ENCODE assay signal across 11 cellular contexts in the genomic region with DNA sequence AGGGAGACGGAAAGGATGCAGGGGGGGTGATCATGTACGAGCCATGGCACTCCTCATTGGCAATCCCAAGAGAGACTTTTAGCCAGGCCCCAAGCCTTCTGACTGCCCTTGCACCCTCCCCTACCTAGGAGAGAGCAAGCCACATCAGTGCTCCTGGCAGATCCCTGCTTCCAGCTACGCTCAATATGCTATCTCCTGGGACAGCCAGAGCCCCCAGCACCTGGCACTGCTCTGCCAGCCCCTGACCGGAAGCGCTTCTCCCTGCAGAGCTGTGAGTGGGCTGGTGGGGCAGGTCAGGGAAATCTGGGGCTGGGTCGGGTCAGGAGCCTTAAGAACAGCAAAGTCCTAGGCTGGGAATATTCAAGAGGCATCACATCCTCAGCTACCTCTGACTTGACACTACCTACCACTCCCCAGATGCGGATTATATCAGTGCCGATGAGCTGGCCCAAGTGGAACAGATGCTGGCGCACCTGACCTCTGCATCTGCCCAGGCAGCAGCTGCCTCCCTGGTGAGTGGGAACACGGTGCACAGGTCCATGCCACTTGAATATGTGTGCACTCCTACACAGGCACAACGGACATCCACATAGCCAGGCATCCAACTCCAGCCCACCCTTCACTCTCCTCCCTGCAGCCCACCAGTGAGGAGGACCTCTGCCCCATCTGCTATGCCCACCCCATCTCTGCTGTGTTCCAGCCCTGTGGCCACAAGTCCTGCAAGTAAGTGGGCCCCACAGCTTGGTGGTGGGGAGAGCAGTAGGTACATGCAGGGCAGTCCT. TPM values are rescaled to one million over a fixed set of nuclear protein-coding genes. Genes with fewer than 3 reads are reported as not detected.
DNase-seq lines count a peak whose midpoint lies in the region; ATAC-seq, FAIRE-seq and TF ChIP-seq lines count a peak whose summit lies in the region.
"Had no signal": no experiment of that assay in that cellular context is flagged by ENCODE, and none has a peak within 500 bp of the region (broad histone marks: within the 10 kb centered on the region; RNA-seq: fewer than 3 reads in every experiment).

No MANE protein-coding gene starts in this region.

- H3K27me3 ChIP-seq in K562 (ENCODE audit: control insufficient read depth in 2 of 2, insufficient read depth in 2 of 2, low read length in 2 of 2) (no peaks in the 10 kb centered on the region), neuronal stem cell (ENCODE audit: control insufficient read depth in 3 of 3, insufficient read depth in 3 of 3, low read depth in 1 of 3, low read length in 3 of 3) (no peaks in the 10 kb centered on the region), A673 (replicated peaks; ENCODE audit: insufficient read depth, low read depth, low read length, poor library complexity) (no peaks in the 10 kb centered on the region), PC-9 (ENCODE audit: insufficient read depth, low read depth) (no peaks in the 10 kb centered on the region)

- H3K9me3 Mint-ChIP-seq in CD14-positive monocyte: peaks cover 0 to 5% (median 0%) of the 10 kb centered on the region in 7 donors

- H2BK5ac ChIP-seq in neuronal stem cell (ENCODE audit: low read length): peak overlapping the region; percentile 66

- TF ChIP-seq CTCF in CD14-positive monocyte (IDR thresholded peaks at IDR 0.05): no peak
- no peak for TF ChIP-seq CTCF in K562 (IDR thresholded peaks at IDR 0.05 in 2 of 3, conservative IDR thresholded peaks at IDR 0.05 in 1 of 3; ENCODE audit: insufficient read depth in 2 of 3, low read depth in 1 of 3, low read length in 3 of 3)
- no peak for TF ChIP-seq CTCF in A673 (conservative IDR thresholded peaks at IDR 0.05; ENCODE audit: low read depth, low read length)
- TF ChIP-seq CTCF in PC-9 (conservative IDR thresholded peaks at IDR 0.05): no peak

- H3K27ac Mint-ChIP-seq in CD14-positive monocyte: peak overlapping the region in 5 of 7 donors; percentile 36 to 81 (median 57)

- H4K91ac ChIP-seq in neuronal stem cell (ENCODE audit: low read depth, low read length, poor library complexity): no peak overlapping the region

- 0 out of 2 replicates have a peak, but pooled peaks cover 3% of the 10 kb centered on the region for H4K20me1 ChIP-seq in K562 (replicated peaks; ENCODE audit: control insufficient read depth, insufficient read depth, low read length)
- H4K20me1 ChIP-seq in PC-9 (ENCODE audit: insufficient read depth): no peaks in the 10 kb centered on the region

- no peak for ATAC-seq in K562
- ATAC-seq: Panc1 had no signal

- H3K4me1 ChIP-seq in K562 (replicated peaks in 1 of 2; ENCODE audit: control insufficient read depth in 2 of 2, insufficient read depth in 2 of 2, low read length in 2 of 2): peaks cover 2 to 41% of the 10 kb centered on the region in 2 experiments; a peak in 4 of 5 replicates
- peaks cover 14 to 16% of the 10 kb centered on the region in 2 donors for H3K4me1 ChIP-seq in neuronal stem cell (ENCODE audit: control insufficient read depth in 2 of 2, insufficient read depth in 1 of 2, low read depth in 1 of 2, low read length in 2 of 2)
- no peaks in the 10 kb centered on the region for H3K4me1 ChIP-seq in A673 (ENCODE audit: insufficient read depth, low read length, poor library complexity, severe bottlenecking)
- H3K4me1 ChIP-seq in PC-9 (replicated peaks; ENCODE audit: insufficient read depth): peaks cover 13% of the 10 kb centered on the region; the same call in 1 of the 2 replicates

- TF ChIP-seq POLR2A in GM12892 (IDR thresholded peaks at IDR 0.05; ENCODE audit: low read depth, low read length) (0 out of 2 replicates have a peak, but pooled peaks have one; percentile 22), K562 (conservative IDR thresholded peaks at IDR 0.05) (no peak)

- H3K4me3 ChIP-seq in K562 (no peak overlapping the region), neuronal stem cell (ENCODE audit: low read length in 2 of 2) (peak overlapping the region in 1 of 2 donors; percentile 31), A673 (ENCODE audit: low read depth, low read length, poor library complexity, severe bottlenecking) (no peak overlapping the region), PC-9 (no peak overlapping the region)

- H2AFZ ChIP-seq in K562 (ENCODE audit: low read depth, low read length) (no peak overlapping the region), neuronal stem cell (ENCODE audit: low read length) (no peak overlapping the region), PC-9 (no peak overlapping the region)

- no peaks in the 10 kb centered on the region for H3K9me2 ChIP-seq in PC-9 (ENCODE audit: insufficient read depth)

- WGBS in K562 (ENCODE audit: insufficient coverage, low coverage, missing lambda C conversion rate): 78% methylated on average over 4 of the region's 11 CpGs
- WGBS in neuronal stem cell (ENCODE audit: extremely low coverage in 2 of 2, insufficient read length in 2 of 2, insufficient replicate concordance in 1 of 2), 2 donors: no CpG with 5 or more reads among the region's 11 CpGs

- H3K27me3 Mint-ChIP-seq in CD14-positive monocyte (ENCODE audit: low read depth in 3 of 3): peaks cover 7 to 9% (median 7%) of the 10 kb centered on the region in 3 donors

- no peak for DNase-seq in CD14-positive monocyte (ENCODE audit: low spot score)
- DNase-seq in GM12892 (ENCODE audit: insufficient read length): no peak
- no peak for DNase-seq in K562 (ENCODE audit: extremely low read depth in 1 of 4, low spot score in 3 of 4)
- DNase-seq in neuronal stem cell (ENCODE audit: low spot score): no peak
- DNase-seq in cerebellum (ENCODE audit: low spot score): no peak
- DNase-seq in A673 (ENCODE audit: low spot score): no peak
- DNase-seq in PC-9: no peak
- DNase-seq: effector CD4-positive, alpha-beta T cell; Karpas-422; mesendoderm had no signal

- no peaks in the 10 kb centered on the region for H3K9me1 ChIP-seq in K562 (ENCODE audit: control insufficient read depth, insufficient read depth, low read length)

- peaks cover 26% of the 10 kb centered on the region for H3K79me1 ChIP-seq in neuronal stem cell (ENCODE audit: low read depth, low read length)

- no peak overlapping the region for H2BK120ac ChIP-seq in neuronal stem cell (ENCODE audit: low read depth, low read length)

- in situ Hi-C loops in K562 (cut with MboI): no loop called here

- peaks cover 27 to 39% of the 10 kb centered on the region in 2 donors for H3K36me3 Mint-ChIP-seq in CD14-positive monocyte

- CTCF ChIA-PET in K562 (lab: Yijun Ruan, JAX; ENCODE audit: low intra/inter-chr PET ratio) (no interaction called here), A673 (lab: Charles Lee) (no interaction called here), PC-9 (lab: Charles Lee) (no interaction called here)

- H3K14ac ChIP-seq in neuronal stem cell (ENCODE audit: low read length): no peak overlapping the region

- no peak overlapping the region for H2BK12ac ChIP-seq in neuronal stem cell (ENCODE audit: low read length)

- POLR2A ChIA-PET in K562 (lab: Yijun Ruan, JAX): interaction anchor here (0.6 to 1.1 kb wide), 3 partner anchors 11 to 116 kb away, joined by 3 read pairs; no protein-coding TSS in a partner anchor
- POLR2A ChIA-PET in A673 (lab: Charles Lee; ENCODE audit: low non-redundant PET): no interaction called here
- POLR2A ChIA-PET in PC-9 (lab: Charles Lee; ENCODE audit: unreplicated experiment): no interaction called here

- H3K27ac ChIP-seq in K562 (ENCODE audit: extremely low read depth, low read depth, low read length) (no peak overlapping the region), neuronal stem cell (replicated peaks; ENCODE audit: low read length) (no peak overlapping the region), A673 (ENCODE audit: low read depth, low read length, poor library complexity, severe bottlenecking) (no peak overlapping the region), PC-9 (no peak overlapping the region)

- TF ChIP-seq EP300 in K562 (IDR thresholded peaks at IDR 0.05; ENCODE audit: low read length): no peak

- no peak overlapping the region for H2BK15ac ChIP-seq in neuronal stem cell (ENCODE audit: low read length)

- H3K36me3 ChIP-seq in K562 (ENCODE audit: control insufficient read depth, insufficient read depth, low read length): peaks cover 65% of the 10 kb centered on the region; the same call in 2 of the 3 replicates
- peaks cover 33 to 78% of the 10 kb centered on the region in 2 donors for H3K36me3 ChIP-seq in neuronal stem cell (replicated peaks in 1 of 2; ENCODE audit: control insufficient read depth in 2 of 2, insufficient read depth in 2 of 2, low read length in 2 of 2)
- H3K36me3 ChIP-seq in A673 (ENCODE audit: insufficient read depth, low read length, poor library complexity, severe bottlenecking): peaks cover 5% of the 10 kb centered on the region
- H3K36me3 ChIP-seq in PC-9 (ENCODE audit: low read depth): no peaks in the 10 kb centered on the region

- no peak overlapping the region for H3K4me3 Mint-ChIP-seq in CD14-positive monocyte

- H3K9ac ChIP-seq in K562 (ENCODE audit: insufficient read depth in 1 of 2, low read depth in 2 of 2, low read length in 2 of 2) (no peak overlapping the region), neuronal stem cell (ENCODE audit: low read depth, low read length, poor library complexity) (peak overlapping the region; percentile 21)

- H3K4ac ChIP-seq in neuronal stem cell (ENCODE audit: low read length): no peak overlapping the region

- peaks cover 38% of the 10 kb centered on the region for H3K4me1 Mint-ChIP-seq in CD14-positive monocyte

- no peak overlapping the region for H4K8ac ChIP-seq in neuronal stem cell (ENCODE audit: low read depth, low read length)

- H3K4me2 ChIP-seq in K562 (ENCODE audit: insufficient read depth, low read length): no peak overlapping the region
- H3K4me2 ChIP-seq in neuronal stem cell (ENCODE audit: insufficient read depth, low read length, poor library complexity, severe bottlenecking): no peak overlapping the region
- H3K4me2 ChIP-seq in PC-9: no peak overlapping the region

- H3K79me2 ChIP-seq in K562 (ENCODE audit: control insufficient read depth, insufficient read depth, low read length): peaks cover 12% of the 10 kb centered on the region
- peaks cover 9% of the 10 kb centered on the region for H3K79me2 ChIP-seq in PC-9 (ENCODE audit: low read depth)

- no peak overlapping the region for H3K18ac ChIP-seq in neuronal stem cell (ENCODE audit: low read length)

- FAIRE-seq in GM12892 (lab: Jason Lieb, UNC) (no peak), K562 (lab: Jason Lieb, UNC) (no peak)

- H3F3A ChIP-seq in PC-9 (ENCODE audit: insufficient read depth, low read depth): peaks cover 10% of the 10 kb centered on the region; the same call in 1 of the 2 replicates

- H2AK5ac ChIP-seq in neuronal stem cell (ENCODE audit: low read depth, low read length): peak overlapping the region; percentile 56

- no peak overlapping the region for H3K23ac ChIP-seq in neuronal stem cell (ENCODE audit: low read depth, low read length, poor library complexity)

- intact Hi-C loops in CD14-positive monocyte (cut with micrococcal nuclease) (loop anchor here (5.0 to 10.0 kb wide), 3 partner anchors 46 to 67 kb away; a partner anchor contains a TSS), K562 (cut with micrococcal nuclease) (loop anchor here (5.0 kb wide), 1 partner anchor 117 kb away; no protein-coding TSS in a partner anchor), A673 (cut with micrococcal nuclease; ENCODE audit: unreplicated experiment) (loop anchor here (10.0 kb wide), 1 partner anchor 124 kb away; no protein-coding TSS in a partner anchor), PC-9 (cut with micrococcal nuclease; ENCODE audit: unreplicated experiment) (loop anchor here (5.0 kb wide), 1 partner anchor 82 kb away; a partner anchor contains a TSS)

- H3K9me3 ChIP-seq in K562 (replicated peaks; ENCODE audit: control insufficient read depth, insufficient read depth, low read depth, low read length): no peaks in the 10 kb centered on the region
- peaks cover 0 to 3% of the 10 kb centered on the region in 2 donors for H3K9me3 ChIP-seq in neuronal stem cell (replicated peaks in 1 of 2; ENCODE audit: control insufficient read depth in 2 of 2, insufficient read depth in 1 of 2, low read depth in 1 of 2, low read length in 2 of 2)
- H3K9me3 ChIP-seq in A673 (ENCODE audit: low read depth, low read length, poor library complexity, severe bottlenecking): no peaks in the 10 kb centered on the region
- H3K9me3 ChIP-seq in PC-9 (ENCODE audit: insufficient read depth, low read depth): no peaks in the 10 kb centered on the region

- no peak for TF ChIP-seq RAD21 in K562 (CRISPR knock-in tag; conservative IDR thresholded peaks at IDR 0.05 in 1 of 2, IDR thresholded peaks at IDR 0.05 in 1 of 2)

- BruUV-seq in K562 (replicated peaks; lab: Mats Ljungman, UMichigan) (no TSS peak), A673 (replicated peaks; lab: Mats Ljungman, UMichigan) (no TSS peak), PC-9 (replicated peaks; lab: Mats Ljungman, UMichigan) (no TSS peak)

RNA-seq across cellular contexts. Expression of a gene that starts 1.1 kb away (rescaled TPM):
- polyA plus RNA-seq in CD14-positive monocyte: not detected
- 0.53 TPM for polyA plus RNA-seq in GM12892 (2012; ENCODE audit: missing spikeins)
- total RNA-seq in K562 (2011; cell fraction: chromatin; rRNA removed; ENCODE audit: low replicate concordance): 5.9 TPM in 1 of 2 replicates, not detected in the other
- total RNA-seq in K562 (2011; cell fraction: nucleolus; rRNA removed): 5.9 and 8.8 TPM in 2 replicates
- total RNA-seq in K562 (2011; cell fraction: nucleoplasm; rRNA removed): 0.51 TPM in 1 of 2 replicates, not detected in the other
- 0.68 and 1.4 TPM in 2 replicates for total RNA-seq in K562 (2014; rRNA removed)
- not detected in 2 replicates for total RNA-seq in K562 (2014; rRNA removed; fragmentation: Illumina TruSeq; extraction: Trizol)
- total RNA-seq in K562 (2015; rRNA removed; fragmentation: Illumina TruSeq; extraction: Trizol): 0.26 TPM in 1 of 2 replicates, not detected in the other
- total RNA-seq in K562 (2021): 0.18 and 0.44 TPM in 2 replicates
- 0.13 and 0.41 TPM in 2 replicates for polyA plus RNA-seq in K562 (2011; rRNA removed)
- 3.1 TPM in 1 of 2 replicates, not detected in the other for polyA plus RNA-seq in K562 (2011; cell fraction: cytosol; rRNA removed)
- 2.6 and 8.7 TPM in 2 replicates for polyA plus RNA-seq in K562 (2011; cell fraction: nucleus; rRNA removed)
- polyA plus RNA-seq in K562 (2012): 0.61 and 4.4 TPM in 2 replicates
- 0.18 TPM in 1 of 2 replicates, not detected in the other for polyA plus RNA-seq in K562 (2014; fragmentation: Illumina TruSeq; extraction: Trizol)
- not detected for polyA plus RNA-seq in K562 (2014; fragmentation: Nextera tagmentation; extraction: Ambion mirVana)
- polyA plus RNA-seq in K562 (2014; rRNA removed): 2.0 and 2.8 TPM in 2 replicates
- not detected in 2 replicates for polyA minus RNA-seq in K562 (2011; rRNA and poly(A)+ RNA removed)
- 0.38 and 2.4 TPM in 2 replicates for polyA minus RNA-seq in K562 (2011; cell fraction: cytosol; rRNA and poly(A)+ RNA removed)
- 2.4 and 3.3 TPM in 2 replicates for polyA minus RNA-seq in K562 (2011; cell fraction: nucleus; rRNA and poly(A)+ RNA removed)
- 1.0 TPM for polyA plus RNA-seq in neuronal stem cell (2013, experiment 1 of 2)
- polyA plus RNA-seq in neuronal stem cell (2013, experiment 2 of 2): 0.93 TPM
- total RNA-seq in cerebellum: 0.91 TPM
- total RNA-seq in A673 (2021): 0.28 TPM in 1 of 2 replicates, not detected in the other
- total RNA-seq in PC-9 (2021): 1.0 TPM in 1 of 2 replicates, not detected in the other

RNA-seq across cellular contexts. Expression of a gene that starts 3.2 kb away (rescaled TPM):
- polyA plus RNA-seq in CD14-positive monocyte (10 to 100 TPM; 14.7 to 17.6 TPM), K562 (2011; rRNA removed) (8.1 and 10.3 TPM in 2 replicates), K562 (2014; fragmentation: Illumina TruSeq; extraction: Trizol) (5.8 and 7.4 TPM in 2 replicates), K562 (2014; fragmentation: Nextera tagmentation; extraction: Ambion mirVana) (under 1 TPM; 0.53 to 0.92 TPM), K562 (2014; rRNA removed) (11.3 and 13.3 TPM in 2 replicates)
- polyA plus RNA-seq in GM12892 (2012; ENCODE audit: missing spikeins): 14.0 TPM
- 23.6 and 70.2 TPM in 2 replicates for total RNA-seq in K562 (2011; cell fraction: chromatin; rRNA removed; ENCODE audit: low replicate concordance)
- total RNA-seq in K562 (2011; cell fraction: nucleolus; rRNA removed): 47.0 and 56.7 TPM in 2 replicates
- 29.1 and 36.1 TPM in 2 replicates for total RNA-seq in K562 (2011; cell fraction: nucleoplasm; rRNA removed)
- total RNA-seq in K562 (2014; rRNA removed) (11.0 and 18.0 TPM in 2 replicates), K562 (2014; rRNA removed; fragmentation: Illumina TruSeq; extraction: Trizol) (4.3 and 5.5 TPM in 2 replicates), K562 (2015; rRNA removed; fragmentation: Illumina TruSeq; extraction: Trizol) (8.8 and 9.2 TPM in 2 replicates), K562 (2021) (16.4 and 17.4 TPM in 2 replicates), cerebellum (9.4 TPM), A673 (2021) (15.2 and 16.6 TPM in 2 replicates), PC-9 (2021) (20.4 and 24.2 TPM in 2 replicates)
- polyA plus RNA-seq in K562 (2011; cell fraction: cytosol; rRNA removed): 8.4 and 10.6 TPM in 2 replicates
- 36.7 and 37.8 TPM in 2 replicates for polyA plus RNA-seq in K562 (2011; cell fraction: nucleus; rRNA removed)
- 11.6 and 18.7 TPM in 2 replicates for polyA plus RNA-seq in K562 (2012)
- polyA minus RNA-seq in K562 (2011; rRNA and poly(A)+ RNA removed): 7.8 and 8.5 TPM in 2 replicates
- polyA minus RNA-seq in K562 (2011; cell fraction: cytosol; rRNA and poly(A)+ RNA removed): 6.6 and 7.7 TPM in 2 replicates
- polyA minus RNA-seq in K562 (2011; cell fraction: nucleus; rRNA and poly(A)+ RNA removed): 22.8 and 34.7 TPM in 2 replicates
- polyA plus RNA-seq in neuronal stem cell (2013, experiment 1 of 2): 7.4 TPM
- 7.4 TPM for polyA plus RNA-seq in neuronal stem cell (2013, experiment 2 of 2)

RNA-seq across cellular contexts. Expression of a gene that starts 31.2 kb away (rescaled TPM):
- polyA plus RNA-seq in CD14-positive monocyte (10 to 100 TPM; 11.1 to 15.7 TPM), K562 (2011; rRNA removed) (30.4 and 48.7 TPM in 2 replicates), K562 (2014; fragmentation: Illumina TruSeq; extraction: Trizol) (28.8 and 29.6 TPM in 2 replicates), K562 (2014; fragmentation: Nextera tagmentation; extraction: Ambion mirVana) (1 to 10 TPM; 8.7 to 8.8 TPM), K562 (2014; rRNA removed) (34.2 and 35.0 TPM in 2 replicates)
- 6.4 TPM for polyA plus RNA-seq in GM12892 (2012; ENCODE audit: missing spikeins)
- total RNA-seq in K562 (2011; cell fraction: chromatin; rRNA removed; ENCODE audit: low replicate concordance): 60.1 and 195 TPM in 2 replicates
- 128 and 136 TPM in 2 replicates for total RNA-seq in K562 (2011; cell fraction: nucleolus; rRNA removed)
- total RNA-seq in K562 (2011; cell fraction: nucleoplasm; rRNA removed): 70.7 and 81.4 TPM in 2 replicates
- total RNA-seq in K562 (2014; rRNA removed) (15.0 and 24.2 TPM in 2 replicates), K562 (2014; rRNA removed; fragmentation: Illumina TruSeq; extraction: Trizol) (12.5 and 17.5 TPM in 2 replicates), K562 (2015; rRNA removed; fragmentation: Illumina TruSeq; extraction: Trizol) (14.4 and 15.6 TPM in 2 replicates), K562 (2021) (44.6 and 53.1 TPM in 2 replicates), cerebellum (23.5 TPM), A673 (2021) (31.0 and 31.5 TPM in 2 replicates), PC-9 (2021) (46.7 and 48.6 TPM in 2 replicates)
- 44.7 and 74.3 TPM in 2 replicates for polyA plus RNA-seq in K562 (2011; cell fraction: cytosol; rRNA removed)
- polyA plus RNA-seq in K562 (2011; cell fraction: nucleus; rRNA removed): 195 and 281 TPM in 2 replicates
- 22.8 and 35.5 TPM in 2 replicates for polyA plus RNA-seq in K562 (2012)
- polyA minus RNA-seq in K562 (2011; rRNA and poly(A)+ RNA removed): 22.1 and 29.0 TPM in 2 replicates
- 28.9 and 31.4 TPM in 2 replicates for polyA minus RNA-seq in K562 (2011; cell fraction: cytosol; rRNA and poly(A)+ RNA removed)
- polyA minus RNA-seq in K562 (2011; cell fraction: nucleus; rRNA and poly(A)+ RNA removed): 45.0 and 58.2 TPM in 2 replicates
- 21.9 TPM for polyA plus RNA-seq in neuronal stem cell (2013, experiment 1 of 2)
- 20.9 TPM for polyA plus RNA-seq in neuronal stem cell (2013, experiment 2 of 2)

RNA-seq across cellular contexts. Expression of a gene that starts 31.3 kb away (rescaled TPM):
- polyA plus RNA-seq in CD14-positive monocyte: under 1 TPM in 1 of 2 donors, not detected in 1; 0.28 TPM
- polyA plus RNA-seq in GM12892 (2012; ENCODE audit: missing spikeins): 14.4 TPM
- total RNA-seq in K562 (2011; cell fraction: chromatin; rRNA removed; ENCODE audit: low replicate concordance): 3.9 and 10.8 TPM in 2 replicates
- total RNA-seq in K562 (2011; cell fraction: nucleolus; rRNA removed): 8.2 and 12.5 TPM in 2 replicates
- total RNA-seq in K562 (2011; cell fraction: nucleoplasm; rRNA removed): 5.0 and 5.1 TPM in 2 replicates
- 0.23 and 0.57 TPM in 2 replicates for total RNA-seq in K562 (2014; rRNA removed)
- total RNA-seq in K562 (2014; rRNA removed; fragmentation: Illumina TruSeq; extraction: Trizol): 0.51 TPM in 1 of 2 replicates, not detected in the other
- 0.26 and 0.40 TPM in 2 replicates for total RNA-seq in K562 (2015; rRNA removed; fragmentation: Illumina TruSeq; extraction: Trizol)
- total RNA-seq in K562 (2021): 1.2 and 1.4 TPM in 2 replicates
- polyA plus RNA-seq in K562 (2011; rRNA removed): 1.3 and 4.3 TPM in 2 replicates
- polyA plus RNA-seq in K562 (2011; cell fraction: cytosol; rRNA removed): 0.94 and 1.4 TPM in 2 replicates
- polyA plus RNA-seq in K562 (2011; cell fraction: nucleus; rRNA removed): 35.5 and 64.0 TPM in 2 replicates
- polyA plus RNA-seq in K562 (2012): 3.4 and 6.1 TPM in 2 replicates
- 0.30 and 1.1 TPM in 2 replicates for polyA plus RNA-seq in K562 (2014; fragmentation: Illumina TruSeq; extraction: Trizol)
- under 1 TPM; 0.08 to 0.10 TPM for polyA plus RNA-seq in K562 (2014; fragmentation: Nextera tagmentation; extraction: Ambion mirVana)
- 1.8 and 5.0 TPM in 2 replicates for polyA plus RNA-seq in K562 (2014; rRNA removed)
- polyA minus RNA-seq in K562 (2011; rRNA and poly(A)+ RNA removed): 0.56 and 1.1 TPM in 2 replicates
- 1.0 and 1.2 TPM in 2 replicates for polyA minus RNA-seq in K562 (2011; cell fraction: cytosol; rRNA and poly(A)+ RNA removed)
- 3.1 and 6.1 TPM in 2 replicates for polyA minus RNA-seq in K562 (2011; cell fraction: nucleus; rRNA and poly(A)+ RNA removed)
- polyA plus RNA-seq in neuronal stem cell (2013, experiment 1 of 2): 10.4 TPM
- polyA plus RNA-seq in neuronal stem cell (2013, experiment 2 of 2): 11.3 TPM
- total RNA-seq in cerebellum: 12.2 TPM
- 3.7 and 4.5 TPM in 2 replicates for total RNA-seq in A673 (2021)
- 10.4 and 16.8 TPM in 2 replicates for total RNA-seq in PC-9 (2021)

RNA-seq across cellular contexts. Expression of a gene that starts 46.4 kb away (rescaled TPM):
- polyA plus RNA-seq in CD14-positive monocyte (100 to 1,000 TPM in 1 of 2 donors, 10 to 100 TPM in 1; 92.6 to 105 TPM), K562 (2011; rRNA removed) (116 and 117 TPM in 2 replicates), K562 (2014; fragmentation: Illumina TruSeq; extraction: Trizol) (120 and 130 TPM in 2 replicates), K562 (2014; fragmentation: Nextera tagmentation; extraction: Ambion mirVana) (10 to 100 TPM; 70.9 to 72.6 TPM), K562 (2014; rRNA removed) (111 and 122 TPM in 2 replicates)
- polyA plus RNA-seq in GM12892 (2012; ENCODE audit: missing spikeins): 70.3 TPM
- 167 and 504 TPM in 2 replicates for total RNA-seq in K562 (2011; cell fraction: chromatin; rRNA removed; ENCODE audit: low replicate concordance)
- total RNA-seq in K562 (2011; cell fraction: nucleolus; rRNA removed): 286 and 325 TPM in 2 replicates
- total RNA-seq in K562 (2011; cell fraction: nucleoplasm; rRNA removed): 167 and 176 TPM in 2 replicates
- total RNA-seq in K562 (2014; rRNA removed) (142 and 162 TPM in 2 replicates), K562 (2014; rRNA removed; fragmentation: Illumina TruSeq; extraction: Trizol) (74.1 and 104 TPM in 2 replicates), K562 (2015; rRNA removed; fragmentation: Illumina TruSeq; extraction: Trizol) (126 and 127 TPM in 2 replicates), K562 (2021) (174 and 177 TPM in 2 replicates), cerebellum (58.3 TPM), A673 (2021) (64.9 and 67.4 TPM in 2 replicates), PC-9 (2021) (131 TPM in 2 replicates)
- polyA plus RNA-seq in K562 (2011; cell fraction: cytosol; rRNA removed): 143 and 217 TPM in 2 replicates
- 281 and 331 TPM in 2 replicates for polyA plus RNA-seq in K562 (2011; cell fraction: nucleus; rRNA removed)
- polyA plus RNA-seq in K562 (2012): 148 and 159 TPM in 2 replicates
- polyA minus RNA-seq in K562 (2011; rRNA and poly(A)+ RNA removed): 104 and 133 TPM in 2 replicates
- polyA minus RNA-seq in K562 (2011; cell fraction: cytosol; rRNA and poly(A)+ RNA removed): 123 and 130 TPM in 2 replicates
- polyA minus RNA-seq in K562 (2011; cell fraction: nucleus; rRNA and poly(A)+ RNA removed): 142 and 151 TPM in 2 replicates
- 50.1 TPM for polyA plus RNA-seq in neuronal stem cell (2013, experiment 1 of 2)
- 46.8 TPM for polyA plus RNA-seq in neuronal stem cell (2013, experiment 2 of 2)
